In genomic region chr10:80545258-80545881, GRCh38 we compare ENCODE assay signal across 23 cellular contexts. TPM values are rescaled to one million over a fixed set of nuclear protein-coding genes. Genes with fewer than 3 reads are reported as not detected.
DNase-seq lines count a peak whose midpoint lies in the region; ATAC-seq lines count a peak whose summit lies in the region.
"Had no signal": no experiment of that assay in that cellular context is flagged by ENCODE, and none has a peak within 500 bp of the region (broad histone marks: within the 10 kb centered on the region; RNA-seq: fewer than 3 reads in every experiment).

No MANE protein-coding gene starts in this region.

- intact Hi-C loops in activated CD4-positive, alpha-beta T cell treated with anti-CD3 and anti-CD28 coated beads, Interleukin-2, amount 10 ng/mL, durations not matched to agents 24 days and 14 days (cut with micrococcal nuclease), result no loop called here

- H3K27ac Mint-ChIP-seq in activated CD4-positive, alpha-beta T cell treated with anti-CD3 and anti-CD28 coated beads, Interleukin-2, amount 10 ng/mL, durations not matched to agents 24 days and 14 days, result no peak overlapping the region
- H3K27ac Mint-ChIP-seq in activated CD4-positive, alpha-beta T cell treated with anti-CD3 and anti-CD28 coated beads, Interleukin-2, amount 10 ng/mL, durations not matched to agents 7 days and 5 days, result no peak overlapping the region
- H3K27ac Mint-ChIP-seq in T-helper 17 cell (peak overlapping the region; percentile 49), memory B cell (peak overlapping the region; percentile 12)
- H3K27ac Mint-ChIP-seq: HFFc6 had no signal

- H3K4me3 Mint-ChIP-seq in activated CD4-positive, alpha-beta T cell treated with anti-CD3 and anti-CD28 coated beads, Interleukin-2, amount 10 ng/mL, durations not matched to agents 24 days and 14 days, result no peak overlapping the region
- H3K4me3 Mint-ChIP-seq in activated CD4-positive, alpha-beta T cell treated with anti-CD3 and anti-CD28 coated beads, Interleukin-2, amount 10 ng/mL, durations not matched to agents 7 days and 5 days, result no peak overlapping the region
- H3K4me3 Mint-ChIP-seq in T-helper 17 cell, result no peak overlapping the region
- H3K4me3 Mint-ChIP-seq in memory B cell, result no peak overlapping the region
- H3K4me3 Mint-ChIP-seq: HFFc6 had no signal

- peaks cover 17% of the 10 kb centered on the region for H3K4me1 Mint-ChIP-seq in activated CD4-positive, alpha-beta T cell treated with anti-CD3 and anti-CD28 coated beads, Interleukin-2, amount 10 ng/mL, durations not matched to agents 24 days and 14 days
- H3K4me1 Mint-ChIP-seq in activated CD4-positive, alpha-beta T cell treated with anti-CD3 and anti-CD28 coated beads, Interleukin-2, amount 10 ng/mL, durations not matched to agents 7 days and 5 days, result peaks cover 8% of the 10 kb centered on the region
- peaks cover 8% of the 10 kb centered on the region for H3K4me1 Mint-ChIP-seq in T-helper 17 cell
- H3K4me1 Mint-ChIP-seq in memory B cell, result peaks cover 25% of the 10 kb centered on the region

- POLR2A ChIA-PET in activated CD4-positive, alpha-beta T cell treated with anti-CD3 and anti-CD28 coated beads, Interleukin-2, amount 10 ng/mL, durations not matched to agents 7 days and 5 days (lab: Charles Lee), result no interaction called here

- H3K9me3 ChIP-seq in T-helper 17 cell (ENCODE audit: control insufficient read depth, low read length, poor library complexity, severe bottlenecking), result no peaks in the 10 kb centered on the region
- H3K9me3 ChIP-seq: BE2C, MG63 had no signal

- CTCF ChIA-PET in activated CD4-positive, alpha-beta T cell treated with anti-CD3 and anti-CD28 coated beads, Interleukin-2, amount 10 ng/mL, durations not matched to agents 7 days and 5 days (lab: Charles Lee), result no interaction called here

- no peak for ATAC-seq in T-helper 17 cell
- ATAC-seq in memory B cell (ENCODE audit: low read depth), result no peak

- H3K36me3 Mint-ChIP-seq in activated CD4-positive, alpha-beta T cell treated with anti-CD3 and anti-CD28 coated beads, Interleukin-2, amount 10 ng/mL, durations not matched to agents 24 days and 14 days (ENCODE audit: low read depth), result peaks cover 4% of the 10 kb centered on the region
- H3K36me3 Mint-ChIP-seq in activated CD4-positive, alpha-beta T cell treated with anti-CD3 and anti-CD28 coated beads, Interleukin-2, amount 10 ng/mL, durations not matched to agents 7 days and 5 days (ENCODE audit: low read depth), result no peaks in the 10 kb centered on the region
- H3K36me3 Mint-ChIP-seq in T-helper 17 cell (ENCODE audit: low read depth), result peaks cover 7% of the 10 kb centered on the region
- no peaks in the 10 kb centered on the region for H3K36me3 Mint-ChIP-seq in memory B cell

- no peaks in the 10 kb centered on the region for H3K9me3 Mint-ChIP-seq in activated CD4-positive, alpha-beta T cell treated with anti-CD3 and anti-CD28 coated beads, Interleukin-2, amount 10 ng/mL, durations not matched to agents 24 days and 14 days
- no peaks in the 10 kb centered on the region for H3K9me3 Mint-ChIP-seq in activated CD4-positive, alpha-beta T cell treated with anti-CD3 and anti-CD28 coated beads, Interleukin-2, amount 10 ng/mL, durations not matched to agents 7 days and 5 days
- no peaks in the 10 kb centered on the region for H3K9me3 Mint-ChIP-seq in memory B cell
- H3K9me3 Mint-ChIP-seq: HFFc6 had no signal

- H3K27me3 Mint-ChIP-seq in activated CD4-positive, alpha-beta T cell treated with anti-CD3 and anti-CD28 coated beads, Interleukin-2, amount 10 ng/mL, durations not matched to agents 24 days and 14 days, result peaks cover 19% of the 10 kb centered on the region
- H3K27me3 Mint-ChIP-seq in activated CD4-positive, alpha-beta T cell treated with anti-CD3 and anti-CD28 coated beads, Interleukin-2, amount 10 ng/mL, durations not matched to agents 7 days and 5 days, result peaks cover 8% of the 10 kb centered on the region
- H3K27me3 Mint-ChIP-seq in T-helper 17 cell (peaks cover 13% of the 10 kb centered on the region), memory B cell (peaks cover 10% of the 10 kb centered on the region)

- peak; percentile 49 for DNase-seq in activated CD4-positive, alpha-beta T cell treated with anti-CD3 and anti-CD28 coated beads, Interleukin-2, amount 10 ng/mL, durations not matched to agents 24 days and 14 days
- DNase-seq in activated CD4-positive, alpha-beta T cell treated with anti-CD3 and anti-CD28 coated beads, Interleukin-2, amount 10 ng/mL, durations not matched to agents 7 days and 5 days, result no peak
- DNase-seq in T-helper 17 cell, result no peak
- DNase-seq in memory B cell (ENCODE audit: low spot score in 2 of 2), result no peak
- no peak for DNase-seq in HUDEP-2 (lab: John Stamatoyannopoulos, UW; ENCODE audit: unreplicated experiment in 76 of 76)
- no peak for DNase-seq in NCI-H345 (lab: John Stamatoyannopoulos, UW)
- DNase-seq in COLO829 (ENCODE audit: low spot score), result no peak
- DNase-seq: BE2C, DMS153, DND-41, GM23248, H7, HFFc6, KG1, MG63, NCI-H1417, NCI-H1694, NCI-H2029 treated with DMSO at 0.1 percent for 48 hours, NCI-H2227 treated with DMSO at 0.1 percent for 48 hours, NCI-H510A, NCI-H69, RPMI8226, SHP77 had no signal

RNA-seq across cellular contexts. Expression of gene SH2D4B, which starts 7.7 kb away (rescaled TPM):
- total RNA-seq in activated CD4-positive, alpha-beta T cell treated with anti-CD3 and anti-CD28 coated beads, Interleukin-2, amount 10 ng/mL, durations not matched to agents 24 days and 14 days, result 0.19 and 0.23 TPM in 2 replicates
- total RNA-seq in activated CD4-positive, alpha-beta T cell treated with anti-CD3 and anti-CD28 coated beads, Interleukin-2, amount 10 ng/mL, durations not matched to agents 7 days and 5 days, result under 1 TPM; 0.07 to 0.10 TPM
- under 1 TPM; 0.18 to 0.30 TPM for total RNA-seq in T-helper 17 cell
- total RNA-seq: GM23248, H7, HFFc6 had no signal

Comparison
In these comparisons a context has a peak if more than half of its experiments do, and no peak if none do; other contexts are left out.
1. H3K27ac Mint-ChIP-seq: peak in T-helper 17 cell (single experiment) and memory B cell (single experiment); none in activated CD4-positive, alpha-beta T cell treated with anti-CD3 and anti-CD28 coated beads, Interleukin-2, amount 10 ng/mL, durations not matched to agents 24 days and 14 days (single experiment) and activated CD4-positive, alpha-beta T cell treated with anti-CD3 and anti-CD28 coated beads, Interleukin-2, amount 10 ng/mL, durations not matched to agents 7 days and 5 days (single experiment).